In genomic region chr20:3171391-3172125, GRCh38 we compare ENCODE assay signal across 22 cellular contexts. TPM values are rescaled to one million over a fixed set of nuclear protein-coding genes. Genes with fewer than 3 reads are reported as not detected.
DNase-seq lines count a peak whose midpoint lies in the region; ATAC-seq, FAIRE-seq and TF ChIP-seq lines count a peak whose summit lies in the region.
"Had no signal": no experiment of that assay in that cellular context is flagged by ENCODE, and none has a peak within 500 bp of the region (broad histone marks: within the 10 kb centered on the region; RNA-seq: fewer than 3 reads in every experiment).

No MANE protein-coding gene starts in this region.

- no peaks in the 10 kb centered on the region for H3K9me2 ChIP-seq in GM23338 (ENCODE audit: insufficient read depth)

- intact Hi-C loops in CD4-positive, alpha-beta T cell (cut with DNase I, micrococcal nuclease), result loop anchor here (2.0 to 5.0 kb wide), 3 partner anchors 49 to 117 kb away; partner anchors contain the start of gene OXT (in 1 of the 2)
- intact Hi-C loops in naive thymus-derived CD4-positive, alpha-beta T cell (cut with micrococcal nuclease), result loop anchor here (5.0 kb wide), 3 partner anchors 99 to 699 kb away; partner anchors contain the start of genes OXT (in 1 of the 2) and SNRPB (in 1 of the 2)

- POLR2A ChIA-PET in CD4-positive, alpha-beta T cell (lab: Charles Lee), result interaction anchor here (2.1 to 3.9 kb wide), 2 partner anchors 10 to 14 kb away, joined by 10 to 16 read pairs; no protein-coding TSS in a partner anchor
- POLR2A ChIA-PET in naive thymus-derived CD4-positive, alpha-beta T cell (lab: Charles Lee), result interaction anchor here (1.0 to 7.5 kb wide), 5 partner anchors 11 to 52 kb away, joined by 3 to 72 read pairs (median 3); partner anchors contain the start of genes DDRGK1, FASTKD5, ITPA and UBOX5

- TF ChIP-seq CTCF in CD4-positive, alpha-beta T cell (IDR thresholded peaks at IDR 0.05), result no peak
- no peak for TF ChIP-seq CTCF in GM23338 (conservative IDR thresholded peaks at IDR 0.05; ENCODE audit: low read depth in 2 of 2)
- no peak for TF ChIP-seq CTCF in brain (conservative IDR thresholded peaks at IDR 0.05)
- TF ChIP-seq CTCF in D721Med (IDR thresholded peaks at IDR 0.05; ENCODE audit: insufficient read depth, missing control alignments), result no peak

- DNase-seq in CD4-positive, alpha-beta T cell, result no peak
- no peak for DNase-seq in GM23338 (ENCODE audit: low spot score)
- DNase-seq in naive thymus-derived CD4-positive, alpha-beta T cell, result no peak
- no peak for DNase-seq in GM12891 (ENCODE audit: insufficient read length, low spot score)
- DNase-seq in D721Med (ENCODE audit: insufficient read length, low spot score), result no peak
- DNase-seq: activated CD4-positive, alpha-beta T cell treated with anti-CD3 and anti-CD28 coated beads for 4 hours; activated gamma-delta T cell; EL; MM.1S; NCI-H2029 treated with DMSO at 0.1 percent for 48 hours; NCI-H774; retina; RPMI8226; stimulated activated CD4-positive, alpha-beta T cell treated with anti-CD3 and anti-CD28 coated beads, Interleukin-2, amount 100 ng/mL, for 24 hours; stimulated activated CD8-positive, alpha-beta memory T cell treated with anti-CD3 and anti-CD28 coated beads, Interleukin-4, amount 100 ng/mL, for 48 hours; transverse colon had no signal

- peak overlapping the region; percentile 88 for H3K4me2 ChIP-seq in GM23338

- H3K27me3 ChIP-seq in CD4-positive, alpha-beta T cell (ENCODE audit: control insufficient read depth, insufficient read depth, low read length), result peaks cover 29% of the 10 kb centered on the region
- peaks cover 5% of the 10 kb centered on the region; the same call in 1 of the 2 replicates for H3K27me3 ChIP-seq in GM23338 (ENCODE audit: insufficient read depth)
- peaks cover 0 to 5% of the 10 kb centered on the region in 2 donors for H3K27me3 ChIP-seq in naive thymus-derived CD4-positive, alpha-beta T cell (ENCODE audit: control insufficient read depth in 2 of 2, insufficient read depth in 2 of 2, low read length in 2 of 2)
- H3K27me3 ChIP-seq: cardiac muscle cell had no signal

- CTCF ChIA-PET in CD4-positive, alpha-beta T cell (lab: Charles Lee), result interaction anchor here (2.8 kb wide), 1 partner anchor 14 kb away, joined by 10 read pairs; no protein-coding TSS in a partner anchor
- CTCF ChIA-PET in naive thymus-derived CD4-positive, alpha-beta T cell (lab: Charles Lee), result interaction anchor here (0.5 to 2.1 kb wide), 5 partner anchors 12 to 103 kb away, joined by 3 to 8 read pairs (median 3); partner anchors contain the start of genes FASTKD5 and UBOX5

- H3K36me3 ChIP-seq in GM23338 (ENCODE audit: insufficient read depth), result no peaks in the 10 kb centered on the region
- no peaks in the 10 kb centered on the region for H3K36me3 ChIP-seq in naive thymus-derived CD4-positive, alpha-beta T cell (ENCODE audit: control insufficient read depth in 2 of 3, insufficient read depth in 3 of 3, low read length in 3 of 3)
- H3K36me3 ChIP-seq: BLaER1 treated with 17β-estradiol and CSF1 and Interleukin-3, amounts not matched to agents 10 nM and 100 nM; cardiac muscle cell; transverse colon had no signal

- ATAC-seq in CD4-positive, alpha-beta T cell (ENCODE audit: poor library complexity), result no peak
- ATAC-seq in GM23338 (no peak), HG03342 (IDR thresholded peaks at IDR 0.05; ENCODE audit: unreplicated experiment) (no peak), HG03025 (IDR thresholded peaks at IDR 0.05; ENCODE audit: low FRiP score, unreplicated experiment) (no peak)
- no peak for ATAC-seq in naive thymus-derived CD4-positive, alpha-beta T cell
- ATAC-seq: GM12878 had no signal

- H3K4me1 ChIP-seq in GM23338 (ENCODE audit: insufficient read depth), result peaks cover 25% of the 10 kb centered on the region
- peaks cover 4 to 17% of the 10 kb centered on the region in 2 donors for H3K4me1 ChIP-seq in naive thymus-derived CD4-positive, alpha-beta T cell (ENCODE audit: control insufficient read depth in 2 of 2, insufficient read depth in 2 of 2, low read length in 2 of 2)

- no peaks in the 10 kb centered on the region for H3K9me3 ChIP-seq in CD4-positive, alpha-beta T cell (ENCODE audit: control insufficient read depth, low read length)
- no peaks in the 10 kb centered on the region for H3K9me3 ChIP-seq in naive thymus-derived CD4-positive, alpha-beta T cell (ENCODE audit: control insufficient read depth in 2 of 3, low read length in 3 of 3)
- H3K9me3 ChIP-seq: BLaER1 treated with 17β-estradiol and CSF1 and Interleukin-3, amounts not matched to agents 10 nM and 100 nM; transverse colon had no signal

- no peak overlapping the region for H2AFZ ChIP-seq in GM23338

- peaks cover 40% of the 10 kb centered on the region for H3K27me3 Mint-ChIP-seq in CD4-positive, alpha-beta T cell
- H3K27me3 Mint-ChIP-seq in GM23338 (ENCODE audit: insufficient read depth, low read depth, poor library complexity) (peaks cover 19% of the 10 kb centered on the region), brain (peaks cover 12% of the 10 kb centered on the region)
- H3K27me3 Mint-ChIP-seq in naive thymus-derived CD4-positive, alpha-beta T cell, result peaks cover 0 to 75% (median 21%) of the 10 kb centered on the region in 5 donors

- H3F3A ChIP-seq in GM23338 (replicated peaks; ENCODE audit: low read depth), result 0 out of 2 replicates have a peak, but pooled peaks cover 13% of the 10 kb centered on the region

- H3K4me3 Mint-ChIP-seq in CD4-positive, alpha-beta T cell, result peak overlapping the region; percentile 93
- H3K4me3 Mint-ChIP-seq in GM23338, result peak overlapping the region; percentile 78
- peak overlapping the region; percentile 88 to 95 (median 92) for H3K4me3 Mint-ChIP-seq in brain
- H3K4me3 Mint-ChIP-seq in naive thymus-derived CD4-positive, alpha-beta T cell, result peak overlapping the region in 9 of 10 donors; percentile 7 to 92 (median 80)

- no peaks in the 10 kb centered on the region for H3K9me3 Mint-ChIP-seq in CD4-positive, alpha-beta T cell
- no peaks in the 10 kb centered on the region; the same call in 2 of the 3 replicates for H3K9me3 Mint-ChIP-seq in GM23338
- no peaks in the 10 kb centered on the region for H3K9me3 Mint-ChIP-seq in brain
- H3K9me3 Mint-ChIP-seq in naive thymus-derived CD4-positive, alpha-beta T cell, result no peaks in the 10 kb centered on the region

- FAIRE-seq in GM12891 (lab: Jason Lieb, UNC) (no peak), D721Med (lab: Jason Lieb, UNC) (no peak)
- FAIRE-seq: GM12878 had no signal

- peak overlapping the region; percentile 73; the same call in 1 of the 2 replicates for H3K4me3 ChIP-seq in GM23338
- H3K4me3 ChIP-seq in naive thymus-derived CD4-positive, alpha-beta T cell (ENCODE audit: low read length), result no peak overlapping the region
- H3K4me3 ChIP-seq: cardiac muscle cell, GM12878 had no signal

- no peaks in the 10 kb centered on the region for H4K20me1 ChIP-seq in GM23338 (replicated peaks; ENCODE audit: insufficient read depth)

- no peak overlapping the region for H3K27ac ChIP-seq in CD4-positive, alpha-beta T cell (ENCODE audit: low read depth, low read length)
- no peak overlapping the region for H3K27ac ChIP-seq in GM23338 (ENCODE audit: low read depth)
- no peak overlapping the region for H3K27ac ChIP-seq in naive thymus-derived CD4-positive, alpha-beta T cell (ENCODE audit: low read depth, low read length)
- H3K27ac ChIP-seq: BLaER1 treated with 17β-estradiol and CSF1 and Interleukin-3, amounts not matched to agents 10 nM and 100 nM; cardiac muscle cell; transverse colon had no signal

- H3K79me2 ChIP-seq in GM23338 (replicated peaks; ENCODE audit: insufficient read depth), result peaks cover 13% of the 10 kb centered on the region

- H3K27ac Mint-ChIP-seq in CD4-positive, alpha-beta T cell, result peak overlapping the region; percentile 85
- H3K27ac Mint-ChIP-seq in GM23338, result no peak overlapping the region
- peak overlapping the region in 3 of 5 experiments; percentile 21 to 89 (median 57) for H3K27ac Mint-ChIP-seq in brain
- H3K27ac Mint-ChIP-seq in naive thymus-derived CD4-positive, alpha-beta T cell, result peak overlapping the region in 6 of 9 donors; percentile 26 to 85 (median 60)

- peaks cover 24% of the 10 kb centered on the region for H3K4me1 Mint-ChIP-seq in CD4-positive, alpha-beta T cell (ENCODE audit: low read depth)
- H3K4me1 Mint-ChIP-seq in GM23338 (peaks cover 45% of the 10 kb centered on the region), brain (peaks cover 43% of the 10 kb centered on the region)
- peaks cover 15 to 42% (median 32%) of the 10 kb centered on the region in 7 donors for H3K4me1 Mint-ChIP-seq in naive thymus-derived CD4-positive, alpha-beta T cell

- TF ChIP-seq POLR2A in GM12891 (IDR thresholded peaks at IDR 0.05; ENCODE audit: low read depth, low read length), result no peak

- no peaks in the 10 kb centered on the region for H3K36me3 Mint-ChIP-seq in CD4-positive, alpha-beta T cell (ENCODE audit: low read depth)
- H3K36me3 Mint-ChIP-seq in GM23338 (ENCODE audit: low read depth) (peaks cover 9% of the 10 kb centered on the region; the same call in 1 of the 3 replicates), brain (no peaks in the 10 kb centered on the region)
- peaks cover 0 to 4% (median 0%) of the 10 kb centered on the region in 5 donors for H3K36me3 Mint-ChIP-seq in naive thymus-derived CD4-positive, alpha-beta T cell

RNA-seq across cellular contexts. Expression of gene LZTS3, which starts 1.8 kb away (rescaled TPM):
- 10 to 100 TPM; 22.2 to 22.4 TPM for total RNA-seq in CD4-positive, alpha-beta T cell
- total RNA-seq in GM23338 (2014; rRNA removed; shearing (Covaris generic)), result 29.4 and 40.7 TPM in 2 replicates
- 9.7 and 10.7 TPM in 2 replicates for polyA plus RNA-seq in GM23338 (2016; fragmentation: Nextera tagmentation; extraction: Ambion mirVana)
- polyA plus RNA-seq in brain (ENCODE audit: insufficient read depth, low read depth, low replicate concordance), result 77.9 TPM
- total RNA-seq in naive thymus-derived CD4-positive, alpha-beta T cell, result 10 to 100 TPM in 4 of 5 experiments, under 1 TPM in 1; 0.73 to 34.6 (median 22.0) TPM
- polyA plus RNA-seq in naive thymus-derived CD4-positive, alpha-beta T cell, result 1 to 10 TPM; 4.4 to 4.8 TPM
- 0.50 TPM for polyA plus RNA-seq in GM12891 (2012; ENCODE audit: low read depth, missing spikeins)

RNA-seq across cellular contexts. Expression of gene FASTKD5, which starts 11.9 kb away (rescaled TPM):
- 10 to 100 TPM; 37.9 to 38.7 TPM for total RNA-seq in CD4-positive, alpha-beta T cell
- total RNA-seq in GM23338 (2014; rRNA removed; shearing (Covaris generic)), result 30.7 and 32.8 TPM in 2 replicates
- 12.2 and 12.9 TPM in 2 replicates for polyA plus RNA-seq in GM23338 (2016; fragmentation: Nextera tagmentation; extraction: Ambion mirVana)
- polyA plus RNA-seq in brain (ENCODE audit: insufficient read depth, low read depth, low replicate concordance), result 7.5 TPM
- total RNA-seq in naive thymus-derived CD4-positive, alpha-beta T cell, result 10 to 100 TPM; 24.5 to 41.9 (median 30.6) TPM
- 10 to 100 TPM; 21.2 to 26.3 TPM for polyA plus RNA-seq in naive thymus-derived CD4-positive, alpha-beta T cell
- polyA plus RNA-seq in GM12891 (2012; ENCODE audit: low read depth, missing spikeins), result 18.1 TPM

RNA-seq across cellular contexts. Expression of gene UBOX5, which starts 11.9 kb away (rescaled TPM):
- total RNA-seq in CD4-positive, alpha-beta T cell, result 10 to 100 TPM; 11.9 to 13.0 TPM
- total RNA-seq in GM23338 (2014; rRNA removed; shearing (Covaris generic)), result 4.3 and 5.7 TPM in 2 replicates
- polyA plus RNA-seq in GM23338 (2016; fragmentation: Nextera tagmentation; extraction: Ambion mirVana) (2.4 and 2.7 TPM in 2 replicates), brain (ENCODE audit: insufficient read depth, low read depth, low replicate concordance) (10.9 TPM)
- 10 to 100 TPM in 2 of 5 experiments, 1 to 10 TPM in 3; 8.3 to 13.8 (median 9.5) TPM for total RNA-seq in naive thymus-derived CD4-positive, alpha-beta T cell
- 1 to 10 TPM; 5.8 to 8.7 TPM for polyA plus RNA-seq in naive thymus-derived CD4-positive, alpha-beta T cell
- 3.1 TPM for polyA plus RNA-seq in GM12891 (2012; ENCODE audit: low read depth, missing spikeins)

RNA-seq across cellular contexts. Expression of gene DDRGK1, which starts 32.9 kb away (rescaled TPM):
- total RNA-seq in CD4-positive, alpha-beta T cell, result 10 to 100 TPM; 40.7 to 43.4 TPM
- total RNA-seq in GM23338 (2014; rRNA removed; shearing (Covaris generic)), result 34.8 and 44.0 TPM in 2 replicates
- polyA plus RNA-seq in GM23338 (2016; fragmentation: Nextera tagmentation; extraction: Ambion mirVana), result 35.7 and 45.5 TPM in 2 replicates
- 82.9 TPM for polyA plus RNA-seq in brain (ENCODE audit: insufficient read depth, low read depth, low replicate concordance)
- 10 to 100 TPM; 39.4 to 60.3 (median 46.6) TPM for total RNA-seq in naive thymus-derived CD4-positive, alpha-beta T cell
- polyA plus RNA-seq in naive thymus-derived CD4-positive, alpha-beta T cell, result 10 to 100 TPM; 40.6 to 58.0 TPM
- 29.7 TPM for polyA plus RNA-seq in GM12891 (2012; ENCODE audit: low read depth, missing spikeins)

RNA-seq across cellular contexts. Expression of gene ITPA, which starts 37.7 kb away (rescaled TPM):
- total RNA-seq in CD4-positive, alpha-beta T cell, result 10 to 100 TPM; 17.8 to 19.5 TPM
- total RNA-seq in GM23338 (2014; rRNA removed; shearing (Covaris generic)), result 45.3 and 57.5 TPM in 2 replicates
- polyA plus RNA-seq in GM23338 (2016; fragmentation: Nextera tagmentation; extraction: Ambion mirVana), result 81.7 and 86.6 TPM in 2 replicates
- 40.6 TPM for polyA plus RNA-seq in brain (ENCODE audit: insufficient read depth, low read depth, low replicate concordance)
- total RNA-seq in naive thymus-derived CD4-positive, alpha-beta T cell, result 10 to 100 TPM; 37.7 to 71.2 (median 43.5) TPM
- polyA plus RNA-seq in naive thymus-derived CD4-positive, alpha-beta T cell, result 10 to 100 TPM; 50.1 to 62.3 TPM
- 62.5 TPM for polyA plus RNA-seq in GM12891 (2012; ENCODE audit: low read depth, missing spikeins)
